9 cellular contexts compared by ENCODE assay signal in genomic region chr11:114262681-114263509, GRCh38. TPM values are rescaled to one million over a fixed set of nuclear protein-coding genes. Genes with fewer than 3 reads are reported as not detected.
DNase-seq lines count a peak whose midpoint lies in the region; ATAC-seq and TF ChIP-seq lines count a peak whose summit lies in the region.
"Had no signal": no experiment of that assay in that cellular context is flagged by ENCODE, and none has a peak within 500 bp of the region (broad histone marks: within the 10 kb centered on the region; RNA-seq: fewer than 3 reads in every experiment).

No MANE protein-coding gene starts in this region.

- H3K4me3 ChIP-seq in dorsolateral prefrontal cortex: no peak overlapping the region
- H3K4me3 ChIP-seq in lower lobe of right lung: no peak overlapping the region

- no TSS peak for BruUV-seq in Calu3 (replicated peaks; lab: Mats Ljungman, UMichigan)

- intact Hi-C loops in Calu3 (cut with micrococcal nuclease; ENCODE audit: unreplicated experiment): loop anchor here (1.0 to 5.0 kb wide), 4 partner anchors 81 to 456 kb away; no protein-coding TSS in a partner anchor
- intact Hi-C loops in dorsolateral prefrontal cortex (cut with DNase I): loop anchor here (1.0 to 5.0 kb wide), 7 partner anchors 66 to 386 kb away; partner anchors contain the start of gene USP28 (in 1 of the 2)
- intact Hi-C loops in lower lobe of right lung (cut with DNase I): loop anchor here (10.0 kb wide), 2 partner anchors 228 to 368 kb away; no protein-coding TSS in a partner anchor

- peak; percentile 36 for DNase-seq in Calu3
- peak; percentile 54 for DNase-seq in HuH-7.5 (ENCODE audit: low spot score)
- peak; percentile 83 for DNase-seq in OCI-M1 (lab: John Stamatoyannopoulos, UW)
- DNase-seq in dorsolateral prefrontal cortex: peak in 4 of 10 donors; percentile 60 to 67 (median 62)
- no peak for DNase-seq in lower lobe of right lung

- H3K27ac ChIP-seq in dorsolateral prefrontal cortex (peak overlapping the region in 1 of 59 donors; percentile 1), lower lobe of right lung (no peak overlapping the region)

- H3K36me3 ChIP-seq in lower lobe of right lung: no peaks in the 10 kb centered on the region

- H3K27me3 ChIP-seq in dorsolateral prefrontal cortex: no peaks in the 10 kb centered on the region
- H3K27me3 ChIP-seq in lower lobe of right lung (ENCODE audit: low read depth): no peaks in the 10 kb centered on the region

- peaks cover 29% of the 10 kb centered on the region for H3K27me3 Mint-ChIP-seq in Calu3 (ENCODE audit: unreplicated experiment)

- H3K27ac Mint-ChIP-seq in Calu3 (ENCODE audit: unreplicated experiment): no peak overlapping the region
- H3K27ac Mint-ChIP-seq: immature natural killer cell had no signal

- ATAC-seq in lower lobe of right lung (peak; percentile 16 to 66), HG03139 (IDR thresholded peaks at IDR 0.05; ENCODE audit: unreplicated experiment) (no peak), HG03442 (IDR thresholded peaks at IDR 0.05; ENCODE audit: unreplicated experiment) (no peak), GM21737 (IDR thresholded peaks at IDR 0.05; ENCODE audit: unreplicated experiment) (no peak)

- peak; percentile 45 for TF ChIP-seq CTCF in Calu3 (IDR thresholded peaks at IDR 0.05; ENCODE audit: unreplicated experiment)
- TF ChIP-seq CTCF in dorsolateral prefrontal cortex (IDR thresholded peaks at IDR 0.05 in 54 of 56, conservative IDR thresholded peaks at IDR 0.05 in 2 of 56; ENCODE audit: low read depth in 1 of 56, partially characterized antibody in 56 of 56): peak; percentile 44 to 89 (median 72)
- peak; percentile 57 for TF ChIP-seq CTCF in lower lobe of right lung (IDR thresholded peaks at IDR 0.05)

- no peak overlapping the region for H3K4me3 Mint-ChIP-seq in Calu3 (ENCODE audit: low read depth, unreplicated experiment)
- H3K4me3 Mint-ChIP-seq: immature natural killer cell had no signal

- peaks cover 43% of the 10 kb centered on the region for H3K4me1 ChIP-seq in lower lobe of right lung

- H3K36me3 Mint-ChIP-seq in Calu3 (ENCODE audit: insufficient read depth, unreplicated experiment): no peaks in the 10 kb centered on the region
- H3K36me3 Mint-ChIP-seq: immature natural killer cell had no signal

- H3K9me3 Mint-ChIP-seq in Calu3 (ENCODE audit: low read depth, unreplicated experiment): no peaks in the 10 kb centered on the region
- H3K9me3 Mint-ChIP-seq: immature natural killer cell had no signal

- H3K4me1 Mint-ChIP-seq in Calu3 (ENCODE audit: low read depth, unreplicated experiment): no peaks in the 10 kb centered on the region

- CTCF ChIA-PET in Calu3 (lab: Charles Lee): interaction anchor here (0.7 to 5.5 kb wide), 6 partner anchors 65 to 457 kb away, joined by 3 to 35 read pairs (median 5); no protein-coding TSS in a partner anchor

- no peaks in the 10 kb centered on the region for H3K9me3 ChIP-seq in lower lobe of right lung

RNA-seq across cellular contexts. Expression of gene NNMT, which starts 33.3 kb away (rescaled TPM):
- total RNA-seq in Calu3 (2022) (52.7 and 116 TPM in 2 replicates), dorsolateral prefrontal cortex (10 to 100 TPM in 14 of 120 experiments, 1 to 10 TPM in 106; 1.4 to 51.3 (median 5.7) TPM), lower lobe of right lung (162 TPM)

Comparison
In these comparisons a context has a peak if more than half of its experiments do, and no peak if none do; other contexts are left out.
1. ATAC-seq: peak in lower lobe of right lung (2 of 2); none in HG03139 (single experiment), HG03442 (single experiment) and GM21737 (single experiment).
2. Peak in every context shown above with its lines, with median percentiles within 50 percentile points of each other: CTCF ChIP-seq.